Comparison of ENCODE assay signal across 1 cellular context in the genomic region with DNA sequence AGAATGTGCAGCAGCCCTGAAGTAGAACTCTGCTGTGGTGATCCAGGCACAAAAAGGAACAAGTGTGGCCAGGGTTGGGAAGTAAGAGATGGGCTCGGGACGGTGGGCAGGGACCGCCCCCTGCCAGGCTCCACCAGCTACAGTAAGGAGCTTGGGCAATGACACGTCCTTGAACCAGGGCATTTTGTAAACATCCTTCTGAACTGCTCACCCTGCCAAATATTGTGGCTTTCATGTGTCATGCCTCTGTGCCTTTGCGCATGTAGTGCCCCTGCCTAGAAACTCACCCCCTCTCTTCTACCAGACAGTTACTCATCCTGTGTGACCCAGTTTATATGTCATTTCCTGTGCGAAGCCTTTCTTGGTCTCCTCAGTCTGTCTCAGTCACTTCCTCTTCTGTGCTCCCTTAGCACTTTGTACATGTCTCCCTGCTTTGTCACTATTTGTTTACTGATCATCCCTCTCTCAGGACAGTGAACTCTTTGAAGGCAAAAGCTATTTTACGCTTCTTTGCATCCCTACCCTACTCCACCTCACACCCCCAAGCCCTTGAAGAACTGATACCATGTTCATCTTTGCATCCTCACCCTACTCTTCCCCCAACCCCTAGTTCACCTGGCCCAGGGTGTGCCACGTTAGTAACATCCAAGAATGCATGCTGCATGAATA.
TF ChIP-seq lines count a peak whose summit lies in the region.

No MANE protein-coding gene starts in this region.

TF ChIP-seq in IMR-90, 13 proteins besides CTCF, POLR2A, EP300 and RAD21 (continued from another document):
- peak; percentile 26; the same call in 1 of the 2 replicates for TF ChIP-seq MAFK (IDR thresholded peaks at IDR 0.05; ENCODE audit: low read depth, low read length)
- TF ChIP-seq NFE2L2 (IDR thresholded peaks at IDR 0.05; ENCODE audit: low read depth, low read length) = peak; percentile 46; the same call in 1 of the 2 replicates
- TF ChIP-seq MAZ (IDR thresholded peaks at IDR 0.05; ENCODE audit: borderline replicate concordance, low read depth, low read length) = peak; percentile 63
- peak; percentile 94 for TF ChIP-seq FOS (IDR thresholded peaks at IDR 0.05; ENCODE audit: low read depth, low read length)
- peak; percentile 56 for TF ChIP-seq BHLHE40 (IDR thresholded peaks at IDR 0.05; ENCODE audit: low read depth, low read length)
- no peak for TF ChIP-seq MXI1 (IDR thresholded peaks at IDR 0.05; ENCODE audit: borderline replicate concordance, low read depth, low read length)
- peak; percentile 80 for TF ChIP-seq CEBPB (IDR thresholded peaks at IDR 0.05; ENCODE audit: low read depth, low read length)
- TF ChIP-seq CHD1 (IDR thresholded peaks at IDR 0.05; ENCODE audit: low read depth, low read length) = no peak
- no peak for TF ChIP-seq ELK1 (IDR thresholded peaks at IDR 0.05; ENCODE audit: borderline replicate concordance, low read depth, low read length)
- TF ChIP-seq RCOR1 (IDR thresholded peaks at IDR 0.05; ENCODE audit: insufficient replicate concordance, low read length) = no peak
- TF ChIP-seq, protein P1, sequence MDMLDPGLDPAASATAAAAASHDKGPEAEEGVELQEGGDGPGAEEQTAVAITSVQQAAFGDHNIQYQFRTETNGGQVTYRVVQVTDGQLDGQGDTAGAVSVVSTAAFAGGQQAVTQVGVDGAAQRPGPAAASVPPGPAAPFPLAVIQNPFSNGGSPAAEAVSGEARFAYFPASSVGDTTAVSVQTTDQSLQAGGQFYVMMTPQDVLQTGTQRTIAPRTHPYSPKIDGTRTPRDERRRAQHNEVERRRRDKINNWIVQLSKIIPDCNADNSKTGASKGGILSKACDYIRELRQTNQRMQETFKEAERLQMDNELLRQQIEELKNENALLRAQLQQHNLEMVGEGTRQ (IDR thresholded peaks at IDR 0.05; ENCODE audit: low read depth, low read length) = no peak
